In the genomic region with DNA sequence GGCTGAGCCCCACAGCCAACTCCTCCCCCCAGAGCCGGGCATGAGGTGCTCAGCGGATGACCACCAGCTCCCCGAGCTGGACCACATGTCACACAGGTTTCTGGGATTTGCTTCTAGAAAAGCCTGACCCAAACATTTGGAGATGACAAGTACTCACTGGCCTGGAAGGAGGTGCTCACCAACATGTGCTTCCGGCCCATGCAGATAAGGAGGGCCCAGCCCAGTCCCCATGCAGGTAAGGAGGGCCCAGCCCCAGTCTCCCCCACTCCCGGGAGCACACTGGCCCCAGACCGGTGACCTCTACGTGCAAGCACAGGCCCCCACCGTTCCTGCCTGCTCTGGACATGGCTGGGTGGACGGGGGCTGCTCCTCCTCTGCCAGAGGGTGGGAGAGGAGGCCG, we compare ENCODE assay signal across 16 cellular contexts. TPM values are rescaled to one million over a fixed set of nuclear protein-coding genes. Genes with fewer than 3 reads are reported as not detected.
"Had no signal": no experiment of that assay in that cellular context is flagged by ENCODE, and none has a peak within 500 bp of the region (broad histone marks: within the 10 kb centered on the region; RNA-seq: fewer than 3 reads in every experiment).

No MANE protein-coding gene starts in this region.

RNA-seq across cellular contexts. Expression of a gene that starts 14.0 kb away (rescaled TPM):
- total RNA-seq: cerebellum, dermis blood vessel endothelial cell, dorsolateral prefrontal cortex, esophagus mucosa, esophagus squamous epithelium, gastrocnemius medialis, glomerular endothelial cell, heart right ventricle, kidney epithelial cell, left cardiac atrium, left ventricle myocardium inferior, liver, lung, mammary epithelial cell, mesothelial cell of epicardium, myocyte had no signal
- polyA plus RNA-seq: heart right ventricle, lung, mammary epithelial cell had no signal

RNA-seq across cellular contexts. Expression of a gene that starts 35.3 kb away (rescaled TPM):
- total RNA-seq: cerebellum, dermis blood vessel endothelial cell, esophagus mucosa, esophagus squamous epithelium, gastrocnemius medialis, glomerular endothelial cell, heart right ventricle, kidney epithelial cell, left cardiac atrium, left ventricle myocardium inferior, liver, mammary epithelial cell, mesothelial cell of epicardium, myocyte had no signal
- polyA plus RNA-seq: heart right ventricle, liver had no signal

RNA-seq across cellular contexts. Expression of a gene that starts 45.7 kb away (rescaled TPM):
- total RNA-seq: dermis blood vessel endothelial cell, esophagus mucosa, glomerular endothelial cell, left ventricle myocardium inferior, mammary epithelial cell, myocyte had no signal
- polyA plus RNA-seq: mammary epithelial cell had no signal
